35 cellular contexts compared by ENCODE assay signal in the genomic region with DNA sequence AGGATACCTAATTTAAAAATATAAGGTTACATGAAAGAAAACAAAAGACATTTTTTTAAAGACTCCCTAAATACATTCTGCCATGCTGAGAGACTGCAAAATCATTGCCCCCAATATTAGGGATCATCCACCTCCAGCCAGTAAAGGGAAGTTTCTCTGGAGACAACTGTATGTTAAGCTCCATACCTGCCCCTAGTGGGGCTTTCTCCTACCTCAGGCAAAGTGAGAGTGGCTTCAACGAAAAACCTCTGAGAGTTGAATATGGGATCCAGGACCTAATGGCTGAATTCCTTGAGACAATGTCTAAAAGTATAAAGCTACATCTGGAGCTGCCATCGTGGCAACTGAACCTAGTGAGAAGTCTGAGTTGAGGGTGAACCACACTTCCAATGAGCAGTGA.
"Had no signal": no experiment of that assay in that cellular context is flagged by ENCODE, and none has a peak within 500 bp of the region (broad histone marks: within the 10 kb centered on the region; RNA-seq: fewer than 3 reads in every experiment).

No MANE protein-coding gene starts in this region.

- H3K4me3 ChIP-seq: adrenal gland, body of pancreas, breast epithelium had no signal

- H3K4me3 Mint-ChIP-seq: activated B cell treated with CpG ODN at 0.5 μM for 24 hours; activated CD4-positive, alpha-beta memory T cell treated with anti-CD3 and anti-CD28 coated beads for 36 hours; activated CD4-positive, alpha-beta T cell treated with anti-CD3 and anti-CD28 coated beads, Interleukin-2, amount 10 ng/mL, durations not matched to agents 24 days and 14 days; activated CD8-positive, alpha-beta T cell treated with anti-CD3 and anti-CD28 coated beads for 36 hours; activated naive CD4-positive, alpha-beta T cell treated with anti-CD3 and anti-CD28 coated beads for 36 hours; activated naive CD8-positive, alpha-beta T cell treated with anti-CD3 and anti-CD28 coated beads for 36 hours; activated T-cell treated with anti-CD3 and anti-CD28 coated beads, Interleukin-2, amount 50 U/mL, for 4 hours; activated T-cell treated with anti-CD3 and anti-CD28 coated beads, Interleukin-2, amount 50 U/mL, for 72 hours; activated T-helper 1 cell treated with anti-CD3 and anti-CD28 coated beads, Interleukin-12 subunit alpha, Interleukin-12 subunit beta, Interleukin-2, Interleukin-4 antibody, amounts not matched to agents 30 ng/mL and 10 ng/mL and 1 ng/mL, durations not matched to agents 14 hours and 24 hours and 36 hours; activated T-helper 17 cell treated with anti-CD3 and anti-CD28 coated beads, Interleukin-2, amount 50 U/mL, for 72 hours; T-helper 1 cell treated with Interleukin-12 subunit alpha and Interleukin-12 subunit beta and Interleukin-4 antibody, amounts not matched to agents 30 μg/mL and 1 μg/mL, for 36 hours; T-helper 2 cell treated with Interferon-gamma antibody and Interleukin-4, amounts not matched to agents 5 μg/mL and 100 μg/mL, for 36 hours had no signal

- H3K4me1 Mint-ChIP-seq: activated B cell treated with CpG ODN at 0.5 μM for 24 hours; activated CD4-positive, alpha-beta T cell treated with anti-CD3 and anti-CD28 coated beads, Interleukin-2, amount 10 ng/mL, durations not matched to agents 24 days and 14 days; activated naive CD8-positive, alpha-beta T cell treated with anti-CD3 and anti-CD28 coated beads for 36 hours; activated T-helper 17 cell treated with anti-CD3 and anti-CD28 coated beads, Interleukin-2, amount 50 U/mL, for 72 hours had no signal

- H3K27me3 ChIP-seq: adrenal gland, body of pancreas, brain microvascular endothelial cell, breast epithelium had no signal

- DNase-seq: activated B cell treated with CpG ODN at 0.5 μM for 24 hours; activated CD4-positive, alpha-beta memory T cell treated with anti-CD3 and anti-CD28 coated beads for 36 hours; activated CD4-positive, alpha-beta T cell treated with anti-CD3 and anti-CD28 coated beads for 4 hours; activated CD4-positive, alpha-beta T cell treated with anti-CD3 and anti-CD28 coated beads, Interleukin-2, amount 10 ng/mL, durations not matched to agents 24 days and 14 days; activated CD4-positive, alpha-beta T cell treated with anti-CD3 and anti-CD28 coated beads, Interleukin-2, amount 50 U/mL, for 1 hour; activated CD4-positive, alpha-beta T cell treated with anti-CD3 and anti-CD28 coated beads, Interleukin-2, amount 50 U/mL, for 4 hours; activated CD4-positive, CD25-positive, alpha-beta regulatory T cell treated with anti-CD3 and anti-CD28 coated beads, Interleukin-2, amount 50 U/mL, for 72 hours; activated CD8-positive, alpha-beta memory T cell treated with anti-CD3 and anti-CD28 coated beads, Interleukin-2, amount 50 U/mL, for 4 hours; activated CD8-positive, alpha-beta T cell treated with anti-CD3 and anti-CD28 coated beads for 36 hours; activated effector memory CD4-positive, alpha-beta T cell treated with anti-CD3 and anti-CD28 coated beads, Interleukin-2, amount 50 U/mL, for 16 hours; activated gamma-delta T cell treated with Interleukin-2 at 50 U/mL for 16 hours; activated naive CD4-positive, alpha-beta T cell; activated naive CD4-positive, alpha-beta T cell treated with anti-CD3 and anti-CD28 coated beads for 36 hours; activated naive CD4-positive, alpha-beta T cell treated with anti-CD3 and anti-CD28 coated beads, Interleukin-2, amount 50 U/mL, for 16 hours; activated naive CD8-positive, alpha-beta T cell treated with anti-CD3 and anti-CD28 coated beads for 36 hours; activated T-cell treated with anti-CD3 and anti-CD28 coated beads for 4 hours; activated T-cell treated with anti-CD3 and anti-CD28 coated beads, Interleukin-2, amount 50 U/mL, for 1 hour; activated T-cell treated with anti-CD3 and anti-CD28 coated beads, Interleukin-2, amount 50 U/mL, for 4 hours; activated T-cell treated with anti-CD3 and anti-CD28 coated beads, Interleukin-2, amount 50 U/mL, for 72 hours; adrenal gland; amniotic stem cell; aorta; body of pancreas; brain microvascular endothelial cell; central memory CD4-positive, alpha-beta T cell; T-helper 1 cell; T-helper 2 cell; T-helper 9 cell; WERI-Rb-1 had no signal

- ATAC-seq: activated CD8-positive, alpha-beta T cell treated with anti-CD3 and anti-CD28 coated beads for 36 hours; activated naive CD4-positive, alpha-beta T cell treated with anti-CD3 and anti-CD28 coated beads, Interleukin-2, amount 50 U/mL, for 72 hours; activated T-cell treated with anti-CD3 and anti-CD28 coated beads, Interleukin-2, amount 50 U/mL, for 4 hours; activated T-cell treated with anti-CD3 and anti-CD28 coated beads, Interleukin-2, amount 50 U/mL, for 72 hours; activated T-helper 17 cell treated with anti-CD3 and anti-CD28 coated beads, Interleukin-2, amount 50 U/mL, for 72 hours; body of pancreas had no signal

- H3K4me1 ChIP-seq: adrenal gland, body of pancreas, breast epithelium had no signal

- H3K36me3 Mint-ChIP-seq: activated CD4-positive, alpha-beta memory T cell treated with anti-CD3 and anti-CD28 coated beads for 36 hours; activated naive CD4-positive, alpha-beta T cell treated with anti-CD3 and anti-CD28 coated beads, Interleukin-2, amount 50 U/mL, for 72 hours; activated naive CD8-positive, alpha-beta T cell treated with anti-CD3 and anti-CD28 coated beads for 36 hours had no signal

- H3K27ac Mint-ChIP-seq: activated B cell treated with CpG ODN at 0.5 μM for 24 hours; activated CD4-positive, alpha-beta memory T cell treated with anti-CD3 and anti-CD28 coated beads for 36 hours; activated CD4-positive, alpha-beta T cell treated with anti-CD3 and anti-CD28 coated beads, Interleukin-2, amount 10 ng/mL, durations not matched to agents 24 days and 14 days; activated CD8-positive, alpha-beta T cell treated with anti-CD3 and anti-CD28 coated beads for 36 hours; activated naive CD4-positive, alpha-beta T cell treated with anti-CD3 and anti-CD28 coated beads for 36 hours; activated naive CD4-positive, alpha-beta T cell treated with anti-CD3 and anti-CD28 coated beads, Interleukin-2, amount 50 U/mL, for 72 hours; activated naive CD8-positive, alpha-beta T cell treated with anti-CD3 and anti-CD28 coated beads for 36 hours; activated T-helper 1 cell treated with anti-CD3 and anti-CD28 coated beads, Interleukin-12 subunit alpha, Interleukin-12 subunit beta, Interleukin-2, Interleukin-4 antibody, amounts not matched to agents 30 ng/mL and 10 ng/mL and 1 ng/mL, durations not matched to agents 14 hours and 24 hours and 36 hours; activated T-helper 17 cell treated with anti-CD3 and anti-CD28 coated beads, Interleukin-2, amount 50 U/mL, for 72 hours; T-helper 1 cell treated with Interleukin-12 subunit alpha and Interleukin-12 subunit beta and Interleukin-4 antibody, amounts not matched to agents 30 μg/mL and 1 μg/mL, for 36 hours; T-helper 2 cell treated with Interferon-gamma antibody and Interleukin-4, amounts not matched to agents 5 μg/mL and 100 μg/mL, for 36 hours had no signal

- H3K27ac ChIP-seq: adrenal gland, body of pancreas, brain microvascular endothelial cell, breast epithelium, WERI-Rb-1 had no signal

- H3K9me3 Mint-ChIP-seq: activated B cell treated with CpG ODN at 0.5 μM for 24 hours; activated CD4-positive, alpha-beta T cell treated with anti-CD3 and anti-CD28 coated beads, Interleukin-2, amount 10 ng/mL, durations not matched to agents 24 days and 14 days; activated naive CD8-positive, alpha-beta T cell treated with anti-CD3 and anti-CD28 coated beads for 36 hours had no signal

- H3K36me3 ChIP-seq: adrenal gland, brain microvascular endothelial cell, breast epithelium, WERI-Rb-1 had no signal

- H3K27me3 Mint-ChIP-seq: activated B cell treated with CpG ODN at 0.5 μM for 24 hours; activated CD4-positive, alpha-beta memory T cell treated with anti-CD3 and anti-CD28 coated beads for 36 hours; activated CD4-positive, alpha-beta T cell treated with anti-CD3 and anti-CD28 coated beads, Interleukin-2, amount 10 ng/mL, durations not matched to agents 24 days and 14 days; activated CD8-positive, alpha-beta T cell treated with anti-CD3 and anti-CD28 coated beads for 36 hours; activated naive CD8-positive, alpha-beta T cell treated with anti-CD3 and anti-CD28 coated beads for 36 hours; activated T-helper 17 cell treated with anti-CD3 and anti-CD28 coated beads, Interleukin-2, amount 50 U/mL, for 72 hours had no signal
